ENCODE assay signal across 19 cellular contexts in genomic region chr6:157268835-157269234, GRCh38. TPM values are rescaled to one million over a fixed set of nuclear protein-coding genes. Genes with fewer than 3 reads are reported as not detected.
DNase-seq lines count a peak whose midpoint lies in the region; ATAC-seq and TF ChIP-seq lines count a peak whose summit lies in the region.
"Had no signal": no experiment of that assay in that cellular context is flagged by ENCODE, and none has a peak within 500 bp of the region (broad histone marks: within the 10 kb centered on the region; RNA-seq: fewer than 3 reads in every experiment).

No MANE protein-coding gene starts in this region.

- H3K4me1 ChIP-seq in parathyroid adenoma (no peaks in the 10 kb centered on the region), transverse colon (peaks cover 7 to 15% (median 12%) of the 10 kb centered on the region in 4 donors)

- ATAC-seq in GM21360 (IDR thresholded peaks at IDR 0.05; ENCODE audit: unreplicated experiment) (no peak), GM19452 (IDR thresholded peaks at IDR 0.05; ENCODE audit: unreplicated experiment) (no peak)
- ATAC-seq: activated T-helper 17 cell treated with anti-CD3 and anti-CD28 coated beads, Interleukin-2, amount 50 U/mL, for 72 hours; HCT116; natural killer cell treated with Interleukin-12 subunit alpha and Interleukin-12 subunit beta and Interleukin-15 and Interleukin-18, amount 100 ng/mL, for 72 hours had no signal

- in situ Hi-C loops in transverse colon (cut with MboI; ENCODE audit: low pct_ligation_motif_present in 1 of 4, low pct_unique_long_range_greater_than_20kb in 1 of 4, low sequenced_read_pairs in 3 of 4) = no loop called here

- intact Hi-C loops in dorsolateral prefrontal cortex (cut with DNase I) (no loop called here), transverse colon (cut with DNase I; ENCODE audit: low total_unique reads) (no loop called here)

- 68 to 70% methylated on average over 2 to 6 of the region's 6 CpGs for WGBS in transverse colon (ENCODE audit: low coverage in 1 of 2), 2 donors

- H3K4me2 ChIP-seq in parathyroid adenoma (ENCODE audit: low read length) = no peak overlapping the region
- H3K4me2 ChIP-seq: SK-N-SH had no signal

- no peak for TF ChIP-seq POLR2A in transverse colon (IDR thresholded peaks at IDR 0.05)

- no peak for TF ChIP-seq EP300 in transverse colon (IDR thresholded peaks at IDR 0.05; ENCODE audit: low read depth)

- H3K9ac ChIP-seq in parathyroid adenoma = no peak overlapping the region
- H3K9ac ChIP-seq: SK-N-SH had no signal

- H3K4me3 ChIP-seq in dorsolateral prefrontal cortex (no peak overlapping the region), parathyroid adenoma (ENCODE audit: low read depth, low read length) (no peak overlapping the region), transverse colon (no peak overlapping the region)

- H3K9me3 ChIP-seq in parathyroid adenoma (ENCODE audit: control insufficient read depth, low read length) (no peaks in the 10 kb centered on the region), transverse colon (no peaks in the 10 kb centered on the region)
- H3K9me3 ChIP-seq: SK-N-SH had no signal

- H3K27me3 ChIP-seq in dorsolateral prefrontal cortex = no peaks in the 10 kb centered on the region
- H3K27me3 ChIP-seq in layer of hippocampus (ENCODE audit: control insufficient read depth, insufficient read depth, low read length) = no peaks in the 10 kb centered on the region
- no peaks in the 10 kb centered on the region for H3K27me3 ChIP-seq in parathyroid adenoma (ENCODE audit: control insufficient read depth, insufficient read depth, low read length)
- no peaks in the 10 kb centered on the region for H3K27me3 ChIP-seq in transverse colon

- H3K27ac ChIP-seq in dorsolateral prefrontal cortex = peak overlapping the region in 34 of 59 donors; percentile 1 to 81 (median 57)
- H3K27ac ChIP-seq in layer of hippocampus (ENCODE audit: low read depth, low read length) = peak overlapping the region; percentile 5
- peak overlapping the region; percentile 18 for H3K27ac ChIP-seq in parathyroid adenoma
- H3K27ac ChIP-seq in transverse colon = peak overlapping the region; percentile 41 to 67 (median 56)
- H3K27ac ChIP-seq: C4-2B had no signal

- H2AFZ ChIP-seq in parathyroid adenoma = no peak overlapping the region

- no peaks in the 10 kb centered on the region for H3K36me3 ChIP-seq in parathyroid adenoma (ENCODE audit: control insufficient read depth, insufficient read depth, low read length)
- H3K36me3 ChIP-seq in transverse colon = no peaks in the 10 kb centered on the region

- no peaks in the 10 kb centered on the region for H3K79me2 ChIP-seq in parathyroid adenoma

- no peak for TF ChIP-seq CTCF in dorsolateral prefrontal cortex (IDR thresholded peaks at IDR 0.05 in 54 of 56, conservative IDR thresholded peaks at IDR 0.05 in 2 of 56; ENCODE audit: low read depth in 1 of 56, partially characterized antibody in 56 of 56)
- TF ChIP-seq CTCF in parathyroid adenoma (IDR thresholded peaks at IDR 0.05) = no peak
- TF ChIP-seq CTCF in transverse colon (IDR thresholded peaks at IDR 0.05) = no peak

- peak in 2 of 10 donors; percentile 19 to 30 for DNase-seq in dorsolateral prefrontal cortex
- DNase-seq in transverse colon = no peak
- DNase-seq in D341Med (ENCODE audit: low spot score) = no peak
- no peak for DNase-seq in stimulated activated naive CD4-positive, alpha-beta T cell (lab: John Stamatoyannopoulos, UW)
- DNase-seq: activated CD4-positive, alpha-beta memory T cell treated with anti-CD3 and anti-CD28 coated beads, Interleukin-2, amount 10 ng/mL, durations not matched to agents 7 days and 5 days; DND-41; effector memory CD4-positive, alpha-beta T cell; NCI-H1105 treated with DMSO at 0.1 percent for 48 hours; NCI-H345; SK-N-SH; stimulated activated CD4-positive, alpha-beta T cell treated with anti-CD3 and anti-CD28 coated beads, Interleukin-12 subunit alpha, Interleukin-12 subunit beta, amount 100 ng/mL, for 4 hours had no signal

RNA-seq across cellular contexts. Expression of gene TMEM242, which starts 54.5 kb away (rescaled TPM):
- total RNA-seq in dorsolateral prefrontal cortex (10 to 100 TPM; 10.7 to 28.5 (median 20.7) TPM), transverse colon (1 to 10 TPM in 3 of 4 donors, under 1 TPM in 1; 0.20 to 8.4 (median 5.8) TPM)

Comparison
In these comparisons a context has a peak if more than half of its experiments do, and no peak if none do; other contexts are left out.
1. H3K27ac ChIP-seq: peak in every context shown above with its lines; median percentile 57 in dorsolateral prefrontal cortex; 56 in transverse colon; 18 in parathyroid adenoma; 5 in layer of hippocampus.